10 cellular contexts compared by ENCODE assay signal in genomic region chr21:44709426-44710293, GRCh38.
A peak's percentile ranks its signal among the peaks of the same experiment; 100 is the strongest.
DNase-seq lines count a peak whose midpoint lies in the region; ATAC-seq and TF ChIP-seq lines count a peak whose summit lies in the region.
"Had no signal": no experiment of that assay in that cellular context is flagged by ENCODE, and none has a peak within 500 bp of the region (broad histone marks: within the 10 kb centered on the region; RNA-seq: fewer than 3 reads in every experiment).

No MANE protein-coding gene starts in this region.

- intact Hi-C loops in head of caudate nucleus (cut with DNase I): no loop called here

- peaks cover 7 to 12% of the 10 kb centered on the region in 2 donors for H3K36me3 Mint-ChIP-seq in stimulated activated naive B cell treated with anti-CD40 and anti-IgM and Interleukin-4, amounts not matched to agents 10 μg/mL and 1 μg/mL and 100 μg/mL, for 72 hours

- H3K4me1 Mint-ChIP-seq in stimulated activated naive B cell treated with anti-CD40 and anti-IgM and Interleukin-4, amounts not matched to agents 10 μg/mL and 1 μg/mL and 100 μg/mL, for 72 hours: peaks cover 7 to 34% of the 10 kb centered on the region in 2 donors

- peaks cover 76 to 96% of the 10 kb centered on the region in 2 donors for H3K27me3 Mint-ChIP-seq in stimulated activated naive B cell treated with anti-CD40 and anti-IgM and Interleukin-4, amounts not matched to agents 10 μg/mL and 1 μg/mL and 100 μg/mL, for 72 hours

- no peak for ATAC-seq in stimulated activated naive B cell treated with anti-CD40 and anti-IgM and Interleukin-4, amounts not matched to agents 10 μg/mL and 1 μg/mL and 100 μg/mL, for 72 hours (replicated peaks)
- no peak for ATAC-seq in HG02938 (IDR thresholded peaks at IDR 0.05; ENCODE audit: unreplicated experiment)
- ATAC-seq: HCT116 had no signal

- CTCF ChIA-PET in RWPE1 (lab: Yijun Ruan, JAX): no interaction called here

- POLR2A ChIA-PET in RWPE1 (lab: Yijun Ruan, JAX; ENCODE audit: low non-redundant PET): no interaction called here

- peak overlapping the region; percentile 33 for H3K27ac Mint-ChIP-seq in stimulated activated naive B cell treated with anti-CD40 and anti-IgM and Interleukin-4, amounts not matched to agents 10 μg/mL and 1 μg/mL and 100 μg/mL, for 72 hours

- H3K9me3 Mint-ChIP-seq in stimulated activated naive B cell treated with anti-CD40 and anti-IgM and Interleukin-4, amounts not matched to agents 10 μg/mL and 1 μg/mL and 100 μg/mL, for 72 hours: peaks cover 11% of the 10 kb centered on the region in 2 donors

- H3K4me3 Mint-ChIP-seq in stimulated activated naive B cell treated with anti-CD40 and anti-IgM and Interleukin-4, amounts not matched to agents 10 μg/mL and 1 μg/mL and 100 μg/mL, for 72 hours: peak overlapping the region in 1 of 2 donors; percentile 15

- DNase-seq in activated CD4-positive, alpha-beta T cell treated with anti-CD3 and anti-CD28 coated beads for 4 hours: peak; percentile 30 to 35
- no peak for DNase-seq in activated CD4-positive, alpha-beta T cell treated with anti-CD3 and anti-CD28 coated beads, Interleukin-2, amount 50 U/mL, for 1 hour
- peak; percentile 72 for DNase-seq in RWPE1 (ENCODE audit: low spot score)
- peak; percentile 36 to 90 (median 74) for DNase-seq in head of caudate nucleus
- no peak for DNase-seq in stimulated activated naive B cell treated with anti-CD40 and anti-IgM and Interleukin-4, amounts not matched to agents 10 μg/mL and 1 μg/mL and 100 μg/mL, for 72 hours
- no peak for DNase-seq in SKM-1 treated with dmso at 0.1 percent for 144 hours (lab: John Stamatoyannopoulos, UW; ENCODE audit: unreplicated experiment)
- DNase-seq in T-helper 1 cell: no peak

- no peak for TF ChIP-seq CTCF in RWPE1 (conservative IDR thresholded peaks at IDR 0.05; ENCODE audit: low read depth)

- no peak overlapping the region for H3K27ac ChIP-seq in RWPE1
- H3K27ac ChIP-seq: upper lobe of left lung had no signal

Comparison
In these comparisons a context has a peak if more than half of its experiments do, and no peak if none do; other contexts are left out.
1. DNase-seq: peak in activated CD4-positive, alpha-beta T cell treated with anti-CD3 and anti-CD28 coated beads for 4 hours (2 of 2), RWPE1 (single experiment) and head of caudate nucleus (42 of 42); none in activated CD4-positive, alpha-beta T cell treated with anti-CD3 and anti-CD28 coated beads, Interleukin-2, amount 50 U/mL, for 1 hour (single experiment), stimulated activated naive B cell treated with anti-CD40 and anti-IgM and Interleukin-4, amounts not matched to agents 10 μg/mL and 1 μg/mL and 100 μg/mL, for 72 hours (single experiment), SKM-1 treated with dmso at 0.1 percent for 144 hours (single experiment) and T-helper 1 cell (0 of 5).